9 cellular contexts compared by ENCODE assay signal in the genomic region with DNA sequence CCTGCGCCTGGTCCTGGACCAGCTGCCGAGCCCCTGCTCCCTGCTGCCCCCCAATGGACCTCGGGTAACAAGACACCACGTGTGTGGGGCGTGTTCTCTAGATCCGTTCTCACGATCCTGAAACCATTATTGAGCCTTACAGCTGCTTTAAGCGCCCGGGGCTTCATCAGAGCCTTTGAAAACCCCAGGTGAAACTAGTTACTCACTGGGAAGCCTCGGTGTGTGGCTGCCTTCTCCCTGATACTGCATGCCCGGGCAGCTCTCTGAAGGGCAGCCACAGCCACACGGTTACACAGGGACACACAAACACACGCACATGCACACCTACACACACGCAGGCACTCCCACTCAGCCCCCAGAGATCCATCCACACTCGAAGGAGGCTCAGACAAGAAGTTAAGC. TPM values are rescaled to one million over a fixed set of nuclear protein-coding genes. Genes with fewer than 3 reads are reported as not detected.
DNase-seq lines count a peak whose midpoint lies in the region; ATAC-seq and TF ChIP-seq lines count a peak whose summit lies in the region.
"Had no signal": no experiment of that assay in that cellular context is flagged by ENCODE, and none has a peak within 500 bp of the region (broad histone marks: within the 10 kb centered on the region; RNA-seq: fewer than 3 reads in every experiment).

No MANE protein-coding gene starts in this region.

- peaks cover 6% of the 10 kb centered on the region for H3K4me1 Mint-ChIP-seq in activated T-cell treated with anti-CD3 and anti-CD28 coated beads, Interleukin-2, amount 50 U/mL, for 4 hours (ENCODE audit: low read depth)

- no peaks in the 10 kb centered on the region for H3K36me3 Mint-ChIP-seq in activated T-cell treated with anti-CD3 and anti-CD28 coated beads, Interleukin-2, amount 50 U/mL, for 4 hours (ENCODE audit: insufficient read depth)

- peak in 8 of 9 donors; percentile 27 to 54 (median 48) for TF ChIP-seq CTCF in heart right ventricle (IDR thresholded peaks at IDR 0.05)

- no peaks in the 10 kb centered on the region for H3K36me3 ChIP-seq in heart right ventricle

- no peak overlapping the region for H3K27ac ChIP-seq in heart right ventricle

- H3K4me3 ChIP-seq in heart right ventricle, result no peak overlapping the region

- WGBS in heart right ventricle, 2 donors, result 6 to 8% methylated on average over 15 of the region's 15 CpGs

- ATAC-seq in GM21576 (IDR thresholded peaks at IDR 0.05; ENCODE audit: unreplicated experiment) (peak; percentile 60), heart right ventricle (peak in 3 of 8 donors; percentile 35 to 65 (median 61)), HG02571 (IDR thresholded peaks at IDR 0.05; ENCODE audit: unreplicated experiment) (no peak)
- ATAC-seq in activated T-cell treated with anti-CD3 and anti-CD28 coated beads, Interleukin-2, amount 50 U/mL, for 4 hours, result peak; percentile 93 to 94

- intact Hi-C loops in heart right ventricle (cut with DNase I), result loop anchor here in 1 of 10 donors (5.0 kb wide), 1 partner anchor 167 kb away; no protein-coding TSS in a partner anchor

- DNase-seq in DMS 273 (lab: John Stamatoyannopoulos, UW; ENCODE audit: unreplicated experiment), result peak; percentile 82
- DNase-seq in DMS 273 treated with DMSO at 0.1 percent for 48 hours (lab: John Stamatoyannopoulos, UW), result no peak
- peak; percentile 77 for DNase-seq in NAMALWA (ENCODE audit: low spot score)
- peak; percentile 38 for DNase-seq in activated T-cell treated with anti-CD3 and anti-CD28 coated beads, Interleukin-2, amount 50 U/mL, for 4 hours
- no peak for DNase-seq in heart right ventricle
- peak; percentile 55 for DNase-seq in stimulated activated CD4-positive, alpha-beta T cell treated with anti-CD3 and anti-CD28 coated beads, Interleukin-4, amount 100 ng/mL, for 1 hour

- peaks cover 64% of the 10 kb centered on the region for H3K27me3 Mint-ChIP-seq in activated T-cell treated with anti-CD3 and anti-CD28 coated beads, Interleukin-2, amount 50 U/mL, for 4 hours (ENCODE audit: low read depth)

- peaks cover 5 to 12% (median 8%) of the 10 kb centered on the region in 9 donors for H3K4me1 ChIP-seq in heart right ventricle

- no peak overlapping the region for H3K4me3 Mint-ChIP-seq in activated T-cell treated with anti-CD3 and anti-CD28 coated beads, Interleukin-2, amount 50 U/mL, for 4 hours
- H3K4me3 Mint-ChIP-seq: stimulated activated naive CD8-positive, alpha-beta T cell treated with anti-CD3 and anti-CD28 coated beads, Interleukin-15, Interleukin-2, amounts not matched to agents 100 ng/mL and 50 ng/mL, for 24 hours had no signal

- no peaks in the 10 kb centered on the region for H3K9me3 ChIP-seq in heart right ventricle

- H3K9me3 Mint-ChIP-seq in activated T-cell treated with anti-CD3 and anti-CD28 coated beads, Interleukin-2, amount 50 U/mL, for 4 hours, result no peaks in the 10 kb centered on the region
- H3K9me3 Mint-ChIP-seq: stimulated activated naive CD8-positive, alpha-beta T cell treated with anti-CD3 and anti-CD28 coated beads, Interleukin-15, Interleukin-2, amounts not matched to agents 100 ng/mL and 50 ng/mL, for 24 hours had no signal

- peaks cover 31 to 94% (median 76%) of the 10 kb centered on the region in 7 donors for H3K27me3 ChIP-seq in heart right ventricle

RNA-seq across cellular contexts. Expression of a gene that starts 5.3 kb away (rescaled TPM):
- total RNA-seq in activated T-cell treated with anti-CD3 and anti-CD28 coated beads, Interleukin-2, amount 50 U/mL, for 4 hours, result not detected
- total RNA-seq in heart right ventricle, result under 1 TPM in 1 of 10 donors, not detected in 9; 0.25 TPM
- polyA plus RNA-seq in heart right ventricle, result under 1 TPM in 1 of 2 donors, not detected in 1; 0.22 TPM

RNA-seq across cellular contexts. Expression of a gene that starts 10.1 kb away (rescaled TPM):
- under 1 TPM; 0.42 to 0.76 (median 0.60) TPM for total RNA-seq in activated T-cell treated with anti-CD3 and anti-CD28 coated beads, Interleukin-2, amount 50 U/mL, for 4 hours
- total RNA-seq in heart right ventricle, result under 1 TPM in 5 of 10 donors, not detected in 5; 0.17 to 0.51 (median 0.29) TPM
- polyA plus RNA-seq in heart right ventricle, result under 1 TPM; 0.12 to 0.22 TPM

RNA-seq across cellular contexts. Expression of a gene that starts 20.9 kb away (rescaled TPM):
- 100 to 1,000 TPM in 2 of 3 donors, 10 to 100 TPM in 1; 92.8 to 112 (median 101) TPM for total RNA-seq in activated T-cell treated with anti-CD3 and anti-CD28 coated beads, Interleukin-2, amount 50 U/mL, for 4 hours
- total RNA-seq in heart right ventricle, result 10 to 100 TPM in 3 of 10 donors, 1 to 10 TPM in 7; 5.1 to 26.9 (median 8.6) TPM
- polyA plus RNA-seq in heart right ventricle, result 10 to 100 TPM in 1 of 2 donors, 1 to 10 TPM in 1; 4.0 to 40.4 TPM

RNA-seq across cellular contexts. Expression of a gene that starts 51.5 kb away (rescaled TPM):
- total RNA-seq in activated T-cell treated with anti-CD3 and anti-CD28 coated beads, Interleukin-2, amount 50 U/mL, for 4 hours, result 100 to 1,000 TPM; 137 to 149 (median 145) TPM
- 10 to 100 TPM in 2 of 10 donors, 1 to 10 TPM in 8; 4.0 to 12.0 (median 7.3) TPM for total RNA-seq in heart right ventricle
- 10 to 100 TPM in 1 of 2 donors, 1 to 10 TPM in 1; 6.6 to 43.1 TPM for polyA plus RNA-seq in heart right ventricle

Comparison
In these comparisons a context has a peak if more than half of its experiments do, and no peak if none do; other contexts are left out.
1. DNase-seq: peak in DMS 273 (single experiment), NAMALWA (single experiment), activated T-cell treated with anti-CD3 and anti-CD28 coated beads, Interleukin-2, amount 50 U/mL, for 4 hours (single experiment) and stimulated activated CD4-positive, alpha-beta T cell treated with anti-CD3 and anti-CD28 coated beads, Interleukin-4, amount 100 ng/mL, for 1 hour (single experiment); none in DMS 273 treated with DMSO at 0.1 percent for 48 hours (single experiment) and heart right ventricle (0 of 2).